ENCODE assay signal across 8 cellular contexts in genomic region chr1:36576677-36577076, GRCh38.
DNase-seq lines count a peak whose midpoint lies in the region; TF ChIP-seq lines count a peak whose summit lies in the region.
"Had no signal": no experiment of that assay in that cellular context is flagged by ENCODE, and none has a peak within 500 bp of the region (broad histone marks: within the 10 kb centered on the region; RNA-seq: fewer than 3 reads in every experiment).

No MANE protein-coding gene starts in this region.

- 0 out of 2 replicates have a peak, but pooled peaks have one; percentile 4 for TF ChIP-seq CTCF in WERI-Rb-1 (IDR thresholded peaks at IDR 0.05; ENCODE audit: low read depth, low read length)

- H3K4me1 ChIP-seq in HAP-1 = no peaks in the 10 kb centered on the region
- H3K4me1 ChIP-seq: A549 had no signal

- no peaks in the 10 kb centered on the region for H3K9me3 ChIP-seq in WERI-Rb-1 (ENCODE audit: severe bottlenecking)
- H3K9me3 ChIP-seq in HAP-1 = no peaks in the 10 kb centered on the region
- H3K9me3 ChIP-seq: A549 had no signal

- in situ Hi-C loops in HAP-1 (cut with MboI; ENCODE audit: low sequenced_read_pairs) = loop anchor here (25.0 kb wide), 1 partner anchor 861 kb away; no protein-coding TSS in a partner anchor

- no peaks in the 10 kb centered on the region for H3K36me3 ChIP-seq in WERI-Rb-1
- H3K36me3 ChIP-seq in HAP-1 (replicated peaks) = no peaks in the 10 kb centered on the region

- H3K27me3 ChIP-seq in WERI-Rb-1 (ENCODE audit: insufficient read depth, low read depth, severe bottlenecking) (no peaks in the 10 kb centered on the region), HAP-1 (ENCODE audit: low read depth) (peaks cover 16% of the 10 kb centered on the region)

- peak; percentile 7 for DNase-seq in DMS 273 treated with DMSO at 0.1 percent for 48 hours (lab: John Stamatoyannopoulos, UW)
- peak; percentile 92 for DNase-seq in NCI-H2171 (lab: John Stamatoyannopoulos, UW)
- peak; percentile 67 for DNase-seq in WERI-Rb-1
- DNase-seq in posterior vena cava (ENCODE audit: low spot score) = peak; percentile 25
- DNase-seq in HK-2 (ENCODE audit: unreplicated experiment) = no peak
- no peak for DNase-seq in HAP-1 (ENCODE audit: low spot score in 2 of 2)
- DNase-seq in T-helper 1 cell = no peak

- H3K4me3 ChIP-seq in WERI-Rb-1 (ENCODE audit: low read depth, low read length) (no peak overlapping the region), HAP-1 (no peak overlapping the region)
- H3K4me3 ChIP-seq: A549 had no signal

- peak overlapping the region; percentile 68 for H3K27ac ChIP-seq in WERI-Rb-1
- H3K27ac ChIP-seq: A549 had no signal

- intact Hi-C loops in posterior vena cava (cut with DNase I) = loop anchor here (10.0 kb wide), 1 partner anchor 858 kb away; no protein-coding TSS in a partner anchor

Comparison
In these comparisons a context has a peak if more than half of its experiments do, and no peak if none do; other contexts are left out.
1. DNase-seq: peak in DMS 273 treated with DMSO at 0.1 percent for 48 hours (single experiment), NCI-H2171 (single experiment), WERI-Rb-1 (single experiment) and posterior vena cava (single experiment); none in HK-2 (single experiment), HAP-1 (0 of 2) and T-helper 1 cell (0 of 5).